2 cellular contexts compared by ENCODE assay signal in the genomic region with DNA sequence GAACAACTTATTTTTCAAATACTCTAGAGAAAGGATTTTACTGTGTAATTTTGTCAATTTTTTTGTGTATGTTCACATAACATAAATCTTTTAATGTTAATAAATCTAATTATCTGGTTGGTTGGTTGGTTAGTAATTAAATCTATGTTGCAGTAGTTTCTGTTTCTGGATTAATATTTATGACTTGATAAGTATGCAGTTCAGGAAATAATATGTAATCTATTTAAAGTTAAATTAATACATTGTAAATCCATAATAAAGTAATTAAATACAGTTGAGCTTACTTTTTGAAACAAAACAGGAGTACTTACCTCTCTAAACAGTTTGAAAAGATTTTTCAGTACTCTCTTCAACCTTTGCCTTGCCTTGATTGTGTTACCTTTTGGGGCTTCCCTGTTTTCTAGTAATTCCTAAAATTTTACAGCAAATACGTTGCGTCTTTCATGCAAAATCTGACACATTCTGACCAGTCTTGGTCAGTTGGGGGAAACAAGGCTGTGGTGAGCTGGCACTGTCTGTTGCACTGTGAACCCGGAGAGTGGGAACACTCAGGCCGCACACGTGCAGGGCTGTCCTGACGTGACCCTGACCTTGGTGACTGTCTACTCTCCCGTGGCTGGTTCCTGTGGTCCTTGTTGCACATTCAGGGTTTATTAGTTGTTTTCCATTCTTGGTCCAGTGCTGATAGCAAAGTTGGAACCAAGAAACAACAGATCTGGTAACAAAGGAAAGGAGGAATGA.
TF ChIP-seq lines count a peak whose summit lies in the region.

No MANE protein-coding gene starts in this region.

TF ChIP-seq in GM12891, 5 proteins besides CTCF, POLR2A, EP300 and RAD21:
- TF ChIP-seq POU2F2 (IDR thresholded peaks at IDR 0.05; ENCODE audit: low read depth, low read length) (no peak), POLR2AphosphoS5 (IDR thresholded peaks at IDR 0.05; ENCODE audit: low read depth, low read length) (no peak), TAF1 (IDR thresholded peaks at IDR 0.05; ENCODE audit: low read depth, low read length) (no peak), SPI1 (IDR thresholded peaks at IDR 0.05; ENCODE audit: low read depth, low read length) (no peak), PAX5 (IDR thresholded peaks at IDR 0.05; ENCODE audit: insufficient read depth, low read length, severe bottlenecking) (no peak)

TF ChIP-seq in GM12878, 131 proteins besides CTCF, POLR2A, EP300 and RAD21 (continued from another document):
- TF ChIP-seq POLR2AphosphoS5 (IDR thresholded peaks at IDR 0.05; ENCODE audit: low read length), result no peak
- TF ChIP-seq, protein P1, sequence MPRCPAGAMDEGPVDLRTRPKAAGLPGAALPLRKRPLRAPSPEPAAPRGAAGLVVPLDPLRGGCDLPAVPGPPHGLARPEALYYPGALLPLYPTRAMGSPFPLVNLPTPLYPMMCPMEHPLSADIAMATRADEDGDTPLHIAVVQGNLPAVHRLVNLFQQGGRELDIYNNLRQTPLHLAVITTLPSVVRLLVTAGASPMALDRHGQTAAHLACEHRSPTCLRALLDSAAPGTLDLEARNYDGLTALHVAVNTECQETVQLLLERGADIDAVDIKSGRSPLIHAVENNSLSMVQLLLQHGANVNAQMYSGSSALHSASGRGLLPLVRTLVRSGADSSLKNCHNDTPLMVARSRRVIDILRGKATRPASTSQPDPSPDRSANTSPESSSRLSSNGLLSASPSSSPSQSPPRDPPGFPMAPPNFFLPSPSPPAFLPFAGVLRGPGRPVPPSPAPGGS (IDR thresholded peaks at IDR 0.05; ENCODE audit: borderline replicate concordance, insufficient read depth, low read depth, low read length, poor library complexity, severe bottlenecking), result no peak
- TF ChIP-seq, protein P2, sequence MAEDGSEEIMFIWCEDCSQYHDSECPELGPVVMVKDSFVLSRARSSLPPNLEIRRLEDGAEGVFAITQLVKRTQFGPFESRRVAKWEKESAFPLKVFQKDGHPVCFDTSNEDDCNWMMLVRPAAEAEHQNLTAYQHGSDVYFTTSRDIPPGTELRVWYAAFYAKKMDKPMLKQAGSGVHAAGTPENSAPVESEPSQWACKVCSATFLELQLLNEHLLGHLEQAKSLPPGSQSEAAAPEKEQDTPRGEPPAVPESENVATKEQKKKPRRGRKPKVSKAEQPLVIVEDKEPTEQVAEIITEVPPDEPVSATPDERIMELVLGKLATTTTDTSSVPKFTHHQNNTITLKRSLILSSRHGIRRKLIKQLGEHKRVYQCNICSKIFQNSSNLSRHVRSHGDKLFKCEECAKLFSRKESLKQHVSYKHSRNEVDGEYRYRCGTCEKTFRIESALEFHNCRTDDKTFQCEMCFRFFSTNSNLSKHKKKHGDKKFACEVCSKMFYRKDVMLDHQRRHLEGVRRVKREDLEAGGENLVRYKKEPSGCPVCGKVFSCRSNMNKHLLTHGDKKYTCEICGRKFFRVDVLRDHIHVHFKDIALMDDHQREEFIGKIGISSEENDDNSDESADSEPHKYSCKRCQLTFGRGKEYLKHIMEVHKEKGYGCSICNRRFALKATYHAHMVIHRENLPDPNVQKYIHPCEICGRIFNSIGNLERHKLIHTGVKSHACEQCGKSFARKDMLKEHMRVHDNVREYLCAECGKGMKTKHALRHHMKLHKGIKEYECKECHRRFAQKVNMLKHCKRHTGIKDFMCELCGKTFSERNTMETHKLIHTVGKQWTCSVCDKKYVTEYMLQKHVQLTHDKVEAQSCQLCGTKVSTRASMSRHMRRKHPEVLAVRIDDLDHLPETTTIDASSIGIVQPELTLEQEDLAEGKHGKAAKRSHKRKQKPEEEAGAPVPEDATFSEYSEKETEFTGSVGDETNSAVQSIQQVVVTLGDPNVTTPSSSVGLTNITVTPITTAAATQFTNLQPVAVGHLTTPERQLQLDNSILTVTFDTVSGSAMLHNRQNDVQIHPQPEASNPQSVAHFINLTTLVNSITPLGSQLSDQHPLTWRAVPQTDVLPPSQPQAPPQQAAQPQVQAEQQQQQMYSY (CRISPR knock-in tag; IDR thresholded peaks at IDR 0.05), result no peak
- TF ChIP-seq, protein P3, sequence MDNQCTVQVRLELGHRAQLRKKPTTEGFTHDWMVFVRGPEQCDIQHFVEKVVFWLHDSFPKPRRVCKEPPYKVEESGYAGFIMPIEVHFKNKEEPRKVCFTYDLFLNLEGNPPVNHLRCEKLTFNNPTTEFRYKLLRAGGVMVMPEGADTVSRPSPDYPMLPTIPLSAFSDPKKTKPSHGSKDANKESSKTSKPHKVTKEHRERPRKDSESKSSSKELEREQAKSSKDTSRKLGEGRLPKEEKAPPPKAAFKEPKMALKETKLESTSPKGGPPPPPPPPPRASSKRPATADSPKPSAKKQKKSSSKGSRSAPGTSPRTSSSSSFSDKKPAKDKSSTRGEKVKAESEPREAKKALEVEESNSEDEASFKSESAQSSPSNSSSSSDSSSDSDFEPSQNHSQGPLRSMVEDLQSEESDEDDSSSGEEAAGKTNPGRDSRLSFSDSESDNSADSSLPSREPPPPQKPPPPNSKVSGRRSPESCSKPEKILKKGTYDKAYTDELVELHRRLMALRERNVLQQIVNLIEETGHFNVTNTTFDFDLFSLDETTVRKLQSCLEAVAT (IDR thresholded peaks at IDR 0.05), result no peak
- TF ChIP-seq TCF7 (IDR thresholded peaks at IDR 0.05; ENCODE audit: borderline replicate concordance), result no peak
- TF ChIP-seq BCL11A (IDR thresholded peaks at IDR 0.05; ENCODE audit: low read depth, low read length), result no peak
- no peak for TF ChIP-seq ZNF207 (IDR thresholded peaks at IDR 0.05; ENCODE audit: borderline replicate concordance)
- no peak for TF ChIP-seq ZNF24 (IDR thresholded peaks at IDR 0.05)
- no peak for TF ChIP-seq BRCA1 (IDR thresholded peaks at IDR 0.05; ENCODE audit: low read depth, low read length)
- TF ChIP-seq GABPA (IDR thresholded peaks at IDR 0.05; ENCODE audit: low read depth), result no peak
- no peak for TF ChIP-seq MEF2B (IDR thresholded peaks at IDR 0.05; ENCODE audit: partially characterized antibody, poor library complexity, severe bottlenecking)
- TF ChIP-seq, protein P4, sequence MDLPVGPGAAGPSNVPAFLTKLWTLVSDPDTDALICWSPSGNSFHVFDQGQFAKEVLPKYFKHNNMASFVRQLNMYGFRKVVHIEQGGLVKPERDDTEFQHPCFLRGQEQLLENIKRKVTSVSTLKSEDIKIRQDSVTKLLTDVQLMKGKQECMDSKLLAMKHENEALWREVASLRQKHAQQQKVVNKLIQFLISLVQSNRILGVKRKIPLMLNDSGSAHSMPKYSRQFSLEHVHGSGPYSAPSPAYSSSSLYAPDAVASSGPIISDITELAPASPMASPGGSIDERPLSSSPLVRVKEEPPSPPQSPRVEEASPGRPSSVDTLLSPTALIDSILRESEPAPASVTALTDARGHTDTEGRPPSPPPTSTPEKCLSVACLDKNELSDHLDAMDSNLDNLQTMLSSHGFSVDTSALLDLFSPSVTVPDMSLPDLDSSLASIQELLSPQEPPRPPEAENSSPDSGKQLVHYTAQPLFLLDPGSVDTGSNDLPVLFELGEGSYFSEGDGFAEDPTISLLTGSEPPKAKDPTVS (IDR thresholded peaks at IDR 0.05; ENCODE audit: low read depth, low read length), result no peak
- TF ChIP-seq NR2F1 (conservative IDR thresholded peaks at IDR 0.05), result no peak
- TF ChIP-seq IRF4 (IDR thresholded peaks at IDR 0.05; ENCODE audit: low read depth, low read length), result no peak
- TF ChIP-seq, protein P5, sequence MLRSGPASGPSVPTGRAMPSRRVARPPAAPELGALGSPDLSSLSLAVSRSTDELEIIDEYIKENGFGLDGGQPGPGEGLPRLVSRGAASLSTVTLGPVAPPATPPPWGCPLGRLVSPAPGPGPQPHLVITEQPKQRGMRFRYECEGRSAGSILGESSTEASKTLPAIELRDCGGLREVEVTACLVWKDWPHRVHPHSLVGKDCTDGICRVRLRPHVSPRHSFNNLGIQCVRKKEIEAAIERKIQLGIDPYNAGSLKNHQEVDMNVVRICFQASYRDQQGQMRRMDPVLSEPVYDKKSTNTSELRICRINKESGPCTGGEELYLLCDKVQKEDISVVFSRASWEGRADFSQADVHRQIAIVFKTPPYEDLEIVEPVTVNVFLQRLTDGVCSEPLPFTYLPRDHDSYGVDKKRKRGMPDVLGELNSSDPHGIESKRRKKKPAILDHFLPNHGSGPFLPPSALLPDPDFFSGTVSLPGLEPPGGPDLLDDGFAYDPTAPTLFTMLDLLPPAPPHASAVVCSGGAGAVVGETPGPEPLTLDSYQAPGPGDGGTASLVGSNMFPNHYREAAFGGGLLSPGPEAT (IDR thresholded peaks at IDR 0.05; ENCODE audit: low read depth), result no peak
- no peak for TF ChIP-seq CBX5 (IDR thresholded peaks at IDR 0.05; ENCODE audit: low read depth)
- no peak for TF ChIP-seq WRNIP1 (IDR thresholded peaks at IDR 0.05; ENCODE audit: borderline replicate concordance, low read depth, low read length)
